ENCODE assay signal across 18 cellular contexts in the genomic region with DNA sequence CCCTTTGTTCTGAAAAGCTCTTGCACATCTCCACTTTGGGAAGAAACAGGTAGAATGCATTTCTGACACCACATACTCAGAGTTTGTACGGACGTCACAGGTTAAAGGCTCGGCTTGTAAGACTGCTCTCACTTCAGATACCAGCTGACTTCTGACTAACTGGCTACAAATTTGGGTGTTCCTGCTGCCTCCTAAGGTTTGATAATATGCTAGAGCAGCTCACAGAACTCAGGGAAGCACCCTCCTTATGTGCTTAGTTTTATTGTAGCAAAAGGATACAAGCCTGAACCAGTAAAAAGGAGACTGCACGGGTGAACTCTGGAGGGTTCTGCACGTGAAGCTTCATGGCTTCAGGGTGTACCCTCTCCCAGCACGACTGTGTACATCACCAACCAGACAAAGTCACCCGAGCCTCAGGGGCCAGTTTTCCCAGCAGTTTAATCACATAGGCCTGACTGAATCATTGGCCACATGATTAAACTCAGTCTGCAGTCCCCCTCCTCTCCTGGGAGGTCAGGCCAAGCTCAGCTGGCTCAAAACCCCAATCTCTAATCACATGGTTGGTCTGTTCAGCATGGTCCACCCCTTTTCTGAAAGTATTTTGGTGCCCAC.
DNase-seq lines count a peak whose midpoint lies in the region; FAIRE-seq and TF ChIP-seq lines count a peak whose summit lies in the region.
"Had no signal": no experiment of that assay in that cellular context is flagged by ENCODE, and none has a peak within 500 bp of the region (broad histone marks: within the 10 kb centered on the region; RNA-seq: fewer than 3 reads in every experiment).

No MANE protein-coding gene starts in this region.

- no peak overlapping the region for H3K4me3 ChIP-seq in bronchial epithelial cell (ENCODE audit: low read depth, low read length)
- no peak overlapping the region for H3K4me3 ChIP-seq in esophagus muscularis mucosa
- H3K4me3 ChIP-seq in smooth muscle cell, result no peak overlapping the region
- H3K4me3 ChIP-seq: GM23248 had no signal

- no peaks in the 10 kb centered on the region for H3K36me3 ChIP-seq in bronchial epithelial cell (ENCODE audit: control insufficient read depth, insufficient read depth, low read length)
- H3K36me3 ChIP-seq in esophagus muscularis mucosa, result no peaks in the 10 kb centered on the region
- H3K36me3 ChIP-seq in smooth muscle cell (ENCODE audit: low read depth), result no peaks in the 10 kb centered on the region

- H3K4me1 ChIP-seq in esophagus muscularis mucosa (no peaks in the 10 kb centered on the region), smooth muscle cell (ENCODE audit: low read depth) (no peaks in the 10 kb centered on the region)
- H3K4me1 ChIP-seq: Caco-2 had no signal

- no peaks in the 10 kb centered on the region for H3F3A ChIP-seq in smooth muscle cell (ENCODE audit: low read depth)

- no peak overlapping the region for H2AFZ ChIP-seq in smooth muscle cell (ENCODE audit: low read depth)
- H2AFZ ChIP-seq: GM23248 had no signal

- intact Hi-C loops in esophagus muscularis mucosa (cut with DNase I), result no loop called here

- no peaks in the 10 kb centered on the region for H4K20me1 ChIP-seq in smooth muscle cell (ENCODE audit: low read depth)

- no peak for TF ChIP-seq POLR2A in esophagus muscularis mucosa (IDR thresholded peaks at IDR 0.05; ENCODE audit: low read depth)

- DNase-seq in bronchial epithelial cell (ENCODE audit: low read depth), result peak; percentile 10
- DNase-seq in esophagus muscularis mucosa (ENCODE audit: extremely low spot score), result peak; percentile 68
- no peak for DNase-seq in smooth muscle cell (lab: John Stamatoyannopoulos, UW; ENCODE audit: unreplicated experiment)
- DNase-seq in T-helper 2 cell, result no peak
- DNase-seq in activated CD4-positive, CD25-positive, alpha-beta regulatory T cell (lab: John Stamatoyannopoulos, UW), result no peak
- DNase-seq in COR-L47 (lab: John Stamatoyannopoulos, UW), result no peak
- DNase-seq: C1 segment of cervical spinal cord; Caco-2; CD4-positive, alpha-beta memory T cell; DMS153; DND-41; GM23248; H7; HCEC 1CT had no signal

- no peak for TF ChIP-seq EP300 in esophagus muscularis mucosa (IDR thresholded peaks at IDR 0.05)

- FAIRE-seq in bronchial epithelial cell (lab: Jason Lieb, UNC), result no peak
- FAIRE-seq: G401.6, GM12892, GM19239, H1 had no signal

- H3K4me2 ChIP-seq in smooth muscle cell, result no peak overlapping the region

- H3K27me3 ChIP-seq in bronchial epithelial cell (ENCODE audit: control insufficient read depth, insufficient read depth, low read length), result no peaks in the 10 kb centered on the region
- H3K27me3 ChIP-seq in esophagus muscularis mucosa, result no peaks in the 10 kb centered on the region
- no peaks in the 10 kb centered on the region for H3K27me3 ChIP-seq in smooth muscle cell (ENCODE audit: low read depth)

- no peak overlapping the region for H3K27ac ChIP-seq in esophagus muscularis mucosa (replicated peaks in 1 of 4)
- H3K27ac ChIP-seq in smooth muscle cell (ENCODE audit: low read depth), result peak overlapping the region; percentile 31
- H3K27ac ChIP-seq: GM23248 had no signal

- H3K79me2 ChIP-seq in smooth muscle cell (ENCODE audit: low read depth), result no peaks in the 10 kb centered on the region

- WGBS in esophagus muscularis mucosa, result 95% methylated on average over 3 of the region's 7 CpGs
- WGBS in smooth muscle cell (ENCODE audit: low lambda C conversion rate), result 59% methylated on average over 7 of the region's 7 CpGs

- no peak for TF ChIP-seq CTCF in bronchial epithelial cell (IDR thresholded peaks at IDR 0.05; ENCODE audit: insufficient read depth, low read length, severe bottlenecking)
- TF ChIP-seq CTCF in esophagus muscularis mucosa (IDR thresholded peaks at IDR 0.05), result no peak
- no peak for TF ChIP-seq CTCF in smooth muscle cell (IDR thresholded peaks at IDR 0.05; ENCODE audit: borderline replicate concordance, insufficient read depth, poor library complexity, severe bottlenecking)

- peak overlapping the region; percentile 18 for H3K9ac ChIP-seq in smooth muscle cell (ENCODE audit: low read depth)
- H3K9ac ChIP-seq: GM23248 had no signal

- H3K9me3 ChIP-seq in esophagus muscularis mucosa (no peaks in the 10 kb centered on the region), smooth muscle cell (replicated peaks; ENCODE audit: low read depth) (no peaks in the 10 kb centered on the region)
- H3K9me3 ChIP-seq: Caco-2 had no signal

Comparison
In these comparisons a context has a peak if more than half of its experiments do, and no peak if none do; other contexts are left out.
1. DNase-seq: peak in bronchial epithelial cell (single experiment) and esophagus muscularis mucosa (single experiment); none in smooth muscle cell (single experiment), T-helper 2 cell (0 of 5), activated CD4-positive, CD25-positive, alpha-beta regulatory T cell (0 of 4) and COR-L47 (single experiment).